ENCODE assay signal across 1 cellular context in genomic region chr5:139955053-139955605, GRCh38.
TF ChIP-seq lines count a peak whose summit lies in the region.

No MANE protein-coding gene starts in this region.

TF ChIP-seq in HEK293, 187 proteins besides CTCF, POLR2A, EP300 and RAD21 (continued from another document):
- TF ChIP-seq REST (tag by site-specific recombination; IDR thresholded peaks at IDR 0.05), result no peak
